In the genomic region with DNA sequence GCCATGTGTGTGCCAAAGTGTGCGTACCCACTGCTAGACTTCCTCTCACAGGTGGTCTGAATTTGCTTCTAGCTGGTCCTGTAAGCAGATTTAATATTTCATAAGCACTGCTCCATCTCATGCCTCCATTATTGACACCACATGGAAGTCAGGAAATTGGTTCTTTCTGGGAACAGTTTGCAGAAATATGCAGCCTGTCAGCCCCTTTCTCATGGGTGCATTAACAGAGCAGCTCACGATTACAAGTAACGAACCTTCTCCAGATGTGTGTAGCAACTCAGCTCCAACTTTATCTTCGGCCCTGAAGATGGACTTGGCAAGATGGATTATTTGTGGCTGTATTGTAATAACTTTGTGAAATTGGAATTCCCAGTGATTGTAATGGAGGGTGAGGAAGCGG, we compare ENCODE assay signal across 19 cellular contexts.
A peak's percentile ranks its signal among the peaks of the same experiment; 100 is the strongest.
DNase-seq lines count a peak whose midpoint lies in the region; ATAC-seq and TF ChIP-seq lines count a peak whose summit lies in the region.
"Had no signal": no experiment of that assay in that cellular context is flagged by ENCODE, and none has a peak within 500 bp of the region (broad histone marks: within the 10 kb centered on the region; RNA-seq: fewer than 3 reads in every experiment).

No MANE protein-coding gene starts in this region.

- H3K4me3 Mint-ChIP-seq in activated T-helper 17 cell treated with anti-CD3 and anti-CD28 coated beads, Interleukin-2, amount 50 U/mL, for 72 hours: no peak overlapping the region
- H3K4me3 Mint-ChIP-seq in osteocyte (ENCODE audit: unreplicated experiment) (no peak overlapping the region), T-cell (no peak overlapping the region)
- no peak overlapping the region for H3K4me3 Mint-ChIP-seq in naive thymus-derived CD8-positive, alpha-beta T cell
- H3K4me3 Mint-ChIP-seq: activated CD4-positive, alpha-beta T cell treated with anti-CD3 and anti-CD28 coated beads for 36 hours; stimulated activated memory B cell treated with anti-CD40 and anti-IgM and Interleukin-4, amounts not matched to agents 10 μg/mL and 1 μg/mL and 100 μg/mL, for 72 hours had no signal

- peak overlapping the region; percentile 2 for H3K27ac Mint-ChIP-seq in activated T-helper 17 cell treated with anti-CD3 and anti-CD28 coated beads, Interleukin-2, amount 50 U/mL, for 72 hours
- H3K27ac Mint-ChIP-seq in osteocyte (ENCODE audit: unreplicated experiment) (peak overlapping the region; percentile 87), T-cell (no peak overlapping the region)
- H3K27ac Mint-ChIP-seq in naive thymus-derived CD8-positive, alpha-beta T cell: no peak overlapping the region
- H3K27ac Mint-ChIP-seq: activated CD4-positive, alpha-beta T cell treated with anti-CD3 and anti-CD28 coated beads for 36 hours; stimulated activated memory B cell treated with anti-CD40 and anti-IgM and Interleukin-4, amounts not matched to agents 10 μg/mL and 1 μg/mL and 100 μg/mL, for 72 hours had no signal

- WGBS in thyroid gland, 2 donors: 82 to 89% methylated on average over 5 of the region's 5 CpGs

- TF ChIP-seq CTCF in fibroblast of villous mesenchyme (IDR thresholded peaks at IDR 0.05; ENCODE audit: insufficient read depth, low read depth, low read length) (no peak), osteocyte (IDR thresholded peaks at IDR 0.05) (no peak), thyroid gland (IDR thresholded peaks at IDR 0.05) (no peak)

- H2AFZ ChIP-seq in ACC112 (ENCODE audit: low read length, unreplicated experiment): no peak overlapping the region

- POLR2A ChIA-PET in T-cell (lab: Charles Lee): no interaction called here
- POLR2A ChIA-PET in naive thymus-derived CD8-positive, alpha-beta T cell (lab: Charles Lee): no interaction called here

- CTCF ChIA-PET in T-cell (lab: Charles Lee): no interaction called here

- no peaks in the 10 kb centered on the region for H3K27me3 ChIP-seq in ACC112 (ENCODE audit: insufficient read depth, low read length)
- H3K27me3 ChIP-seq in thyroid gland: no peaks in the 10 kb centered on the region
- H3K27me3 ChIP-seq: dorsolateral prefrontal cortex had no signal

- ATAC-seq in activated T-helper 17 cell treated with anti-CD3 and anti-CD28 coated beads, Interleukin-2, amount 50 U/mL, for 72 hours (replicated peaks): no peak
- no peak for ATAC-seq in T-cell (replicated peaks in 1 of 4)
- ATAC-seq in naive thymus-derived CD8-positive, alpha-beta T cell: no peak
- ATAC-seq: A549; activated CD4-positive, alpha-beta T cell treated with anti-CD3 and anti-CD28 coated beads for 36 hours; HCT116; stimulated activated memory B cell treated with anti-CD40 and anti-IgM and Interleukin-4, amounts not matched to agents 10 μg/mL and 1 μg/mL and 100 μg/mL, for 72 hours had no signal

- H3K79me2 ChIP-seq in ACC112 (ENCODE audit: control insufficient read depth, insufficient read depth, low read length, unreplicated experiment): no peaks in the 10 kb centered on the region

- DNase-seq in fibroblast of villous mesenchyme (ENCODE audit: low read depth): peak; percentile 82
- DNase-seq in osteocyte (ENCODE audit: extremely low spot score, unreplicated experiment): no peak
- no peak for DNase-seq in SK-N-DZ (ENCODE audit: low spot score)
- no peak for DNase-seq in T-cell
- no peak for DNase-seq in naive thymus-derived CD8-positive, alpha-beta T cell
- no peak for DNase-seq in thyroid gland
- DNase-seq: activated CD4-positive, alpha-beta T cell treated with anti-CD3 and anti-CD28 coated beads for 36 hours; activated T-cell treated with anti-CD3 and anti-CD28 coated beads, Interleukin-2, amount 50 U/mL, for 48 hours; amniotic stem cell; dorsolateral prefrontal cortex; NCI-H1694 treated with DMSO at 0.1 percent for 48 hours; NCI-H774; RPMI8226; stimulated activated CD4-positive, alpha-beta T cell treated with anti-CD3 and anti-CD28 coated beads, Interleukin-4, amount 100 ng/mL, for 4 hours had no signal

- peaks cover 44% of the 10 kb centered on the region for H3K4me1 ChIP-seq in ACC112 (ENCODE audit: control insufficient read depth, insufficient read depth, low read length, unreplicated experiment)
- H3K4me1 ChIP-seq in thyroid gland: peaks cover 19 to 24% of the 10 kb centered on the region in 2 donors

- intact Hi-C loops in thyroid gland (cut with DNase I): no loop called here

- H3K9me3 Mint-ChIP-seq in activated T-helper 17 cell treated with anti-CD3 and anti-CD28 coated beads, Interleukin-2, amount 50 U/mL, for 72 hours: no peaks in the 10 kb centered on the region
- H3K9me3 Mint-ChIP-seq in osteocyte (ENCODE audit: unreplicated experiment) (no peaks in the 10 kb centered on the region), T-cell (peaks cover 3 to 4% (median 4%) of the 10 kb centered on the region in 3 donors)
- peaks cover 0 to 19% (median 7%) of the 10 kb centered on the region in 9 donors for H3K9me3 Mint-ChIP-seq in naive thymus-derived CD8-positive, alpha-beta T cell

- H3K36me3 Mint-ChIP-seq in activated T-helper 17 cell treated with anti-CD3 and anti-CD28 coated beads, Interleukin-2, amount 50 U/mL, for 72 hours (ENCODE audit: low read depth): no peaks in the 10 kb centered on the region
- H3K36me3 Mint-ChIP-seq in osteocyte (ENCODE audit: unreplicated experiment): no peaks in the 10 kb centered on the region
- H3K36me3 Mint-ChIP-seq in T-cell: no peaks in the 10 kb centered on the region
- peaks cover 0 to 11% (median 6%) of the 10 kb centered on the region in 3 donors for H3K36me3 Mint-ChIP-seq in naive thymus-derived CD8-positive, alpha-beta T cell
- H3K36me3 Mint-ChIP-seq: stimulated activated memory B cell treated with anti-CD40 and anti-IgM and Interleukin-4, amounts not matched to agents 10 μg/mL and 1 μg/mL and 100 μg/mL, for 72 hours had no signal

- H3K36me3 ChIP-seq in ACC112 (ENCODE audit: insufficient read depth, low read length): no peaks in the 10 kb centered on the region
- H3K36me3 ChIP-seq in thyroid gland: no peaks in the 10 kb centered on the region

- H3K27me3 Mint-ChIP-seq in activated T-helper 17 cell treated with anti-CD3 and anti-CD28 coated beads, Interleukin-2, amount 50 U/mL, for 72 hours: no peaks in the 10 kb centered on the region
- H3K27me3 Mint-ChIP-seq in osteocyte (ENCODE audit: unreplicated experiment) (peaks cover 9% of the 10 kb centered on the region), T-cell (no peaks in the 10 kb centered on the region)
- H3K27me3 Mint-ChIP-seq in naive thymus-derived CD8-positive, alpha-beta T cell: no peaks in the 10 kb centered on the region
- H3K27me3 Mint-ChIP-seq: activated CD4-positive, alpha-beta T cell treated with anti-CD3 and anti-CD28 coated beads for 36 hours; stimulated activated memory B cell treated with anti-CD40 and anti-IgM and Interleukin-4, amounts not matched to agents 10 μg/mL and 1 μg/mL and 100 μg/mL, for 72 hours had no signal

- H3K4me3 ChIP-seq in ACC112 (ENCODE audit: low read depth, low read length) (peak overlapping the region; percentile 59), fibroblast of villous mesenchyme (ENCODE audit: low read depth, low read length) (no peak overlapping the region), thyroid gland (replicated peaks in 1 of 3) (no peak overlapping the region)
- H3K4me3 ChIP-seq: A549, dorsolateral prefrontal cortex had no signal

- H3K9me3 ChIP-seq in thyroid gland: no peaks in the 10 kb centered on the region
- H3K9me3 ChIP-seq: A549 had no signal

- TF ChIP-seq POLR2A in thyroid gland (IDR thresholded peaks at IDR 0.05): no peak

- H3K4me1 Mint-ChIP-seq in activated T-helper 17 cell treated with anti-CD3 and anti-CD28 coated beads, Interleukin-2, amount 50 U/mL, for 72 hours: peaks cover 3% of the 10 kb centered on the region
- H3K4me1 Mint-ChIP-seq in osteocyte (ENCODE audit: unreplicated experiment) (peaks cover 57% of the 10 kb centered on the region), T-cell (no peaks in the 10 kb centered on the region)
- H3K4me1 Mint-ChIP-seq in naive thymus-derived CD8-positive, alpha-beta T cell: no peaks in the 10 kb centered on the region
- H3K4me1 Mint-ChIP-seq: activated CD4-positive, alpha-beta T cell treated with anti-CD3 and anti-CD28 coated beads for 36 hours; stimulated activated memory B cell treated with anti-CD40 and anti-IgM and Interleukin-4, amounts not matched to agents 10 μg/mL and 1 μg/mL and 100 μg/mL, for 72 hours had no signal

- H3K27ac ChIP-seq in ACC112 (ENCODE audit: low read depth, low read length) (peak overlapping the region; percentile 65; the same call in 1 of the 2 replicates), thyroid gland (peak overlapping the region in 1 of 3 donors; percentile 83)
- H3K27ac ChIP-seq: A549 had no signal

Comparison
In these comparisons a context has a peak if more than half of its experiments do, and no peak if none do; other contexts are left out.
1. H3K27ac Mint-ChIP-seq: peak in activated T-helper 17 cell treated with anti-CD3 and anti-CD28 coated beads, Interleukin-2, amount 50 U/mL, for 72 hours (single experiment) and osteocyte (single experiment); none in T-cell (0 of 2) and naive thymus-derived CD8-positive, alpha-beta T cell (0 of 10).